ENCODE assay signal across 8 cellular contexts in the genomic region with DNA sequence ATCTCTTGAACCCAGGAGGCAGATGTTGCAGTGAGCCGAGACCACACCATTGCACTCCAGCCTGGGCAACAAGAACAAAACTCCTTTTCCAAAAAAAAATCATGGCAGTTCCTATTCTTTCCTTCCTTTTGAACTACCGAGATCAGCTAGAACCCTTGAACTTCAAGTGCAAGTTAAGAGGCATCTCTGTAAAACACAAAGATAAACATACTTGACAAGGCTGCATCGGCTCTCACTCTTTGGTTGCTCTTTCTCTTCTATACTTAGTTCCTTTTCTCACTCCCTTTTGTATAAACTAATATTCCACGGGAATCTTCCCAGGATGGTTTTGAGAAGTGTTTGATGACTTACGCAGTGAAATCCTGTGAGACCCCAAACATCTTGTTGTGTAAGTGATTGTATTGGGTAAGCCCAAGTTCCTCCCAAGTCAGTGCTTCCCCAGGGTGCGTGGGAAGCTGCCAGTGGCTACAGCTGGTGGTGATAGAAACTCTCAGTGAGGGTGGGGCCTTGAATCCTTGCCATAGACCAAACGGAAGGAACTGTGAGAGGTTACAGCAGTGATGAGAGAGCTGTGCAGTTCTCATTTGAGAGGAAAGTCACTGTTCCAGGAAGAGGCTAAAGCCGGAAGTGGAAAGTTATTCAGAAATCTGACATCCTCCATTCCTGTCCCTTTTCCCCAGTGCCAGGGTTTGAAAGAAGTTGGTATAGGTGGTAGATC. TPM values are rescaled to one million over a fixed set of nuclear protein-coding genes. Genes with fewer than 3 reads are reported as not detected.
DNase-seq lines count a peak whose midpoint lies in the region; ATAC-seq and TF ChIP-seq lines count a peak whose summit lies in the region.

No MANE protein-coding gene starts in this region.

- H4K5ac ChIP-seq in IMR-90 (ENCODE audit: low read depth, low read length), result peak overlapping the region; percentile 93; the same call in 1 of the 2 replicates

- no TSS peak for BruUV-seq in IMR-90 (replicated peaks; lab: Mats Ljungman, UMichigan)

- H3K27ac ChIP-seq in IMR-90 (ENCODE audit: insufficient read depth, low read length) (peak overlapping the region; percentile 94), suprapubic skin (peak overlapping the region; percentile 90)

- H3K27me3 ChIP-seq in IMR-90 (ENCODE audit: control insufficient read depth, insufficient read depth, low read length) (no peaks in the 10 kb centered on the region), suprapubic skin (no peaks in the 10 kb centered on the region)

- H4K20me1 ChIP-seq in IMR-90 (ENCODE audit: insufficient read depth, low read length), result no peaks in the 10 kb centered on the region

- TF ChIP-seq RAD21 in IMR-90 (IDR thresholded peaks at IDR 0.05; ENCODE audit: low read length), result no peak

- no peak for TF ChIP-seq EP300 in suprapubic skin (IDR thresholded peaks at IDR 0.05)

- H3K9me3 ChIP-seq in IMR-90 (ENCODE audit: control insufficient read depth, insufficient read depth, low read length) (no peaks in the 10 kb centered on the region), suprapubic skin (no peaks in the 10 kb centered on the region)

- intact Hi-C loops in IMR-90 (cut with micrococcal nuclease), result loop anchor here (1.0 kb wide), 1 partner anchor 26 kb away; no protein-coding TSS in a partner anchor

- H2AK9ac ChIP-seq in IMR-90 (replicated peaks; ENCODE audit: low read depth, low read length, poor library complexity), result peak overlapping the region; percentile 35

- peak overlapping the region; percentile 97 for H2BK15ac ChIP-seq in IMR-90 (ENCODE audit: low read depth, low read length)

- TF ChIP-seq CTCF in IMR-90 (conservative IDR thresholded peaks at IDR 0.05; ENCODE audit: low read depth, low read length), result no peak
- no peak for TF ChIP-seq CTCF in suprapubic skin (IDR thresholded peaks at IDR 0.05)
- TF ChIP-seq CTCF in progenitor cell of endocrine pancreas (IDR thresholded peaks at IDR 0.05; ENCODE audit: unreplicated experiment), result no peak

- peak overlapping the region; percentile 91; the same call in 1 of the 2 replicates for H3K18ac ChIP-seq in IMR-90 (ENCODE audit: low read depth, low read length)

- H4K91ac ChIP-seq in IMR-90 (ENCODE audit: insufficient read depth, low read depth, low read length), result peak overlapping the region; percentile 99

- POLR2A ChIA-PET in IMR-90 (lab: Charles Lee; ENCODE audit: unreplicated experiment), result interaction anchor here (0.5 kb wide), 1 partner anchor 11 kb away, joined by 3 read pairs; no protein-coding TSS in a partner anchor

- H2AFZ ChIP-seq in IMR-90 (replicated peaks; ENCODE audit: low read length, poor library complexity), result peak overlapping the region; percentile 33

- H2BK20ac ChIP-seq in IMR-90 (ENCODE audit: low read depth, low read length), result peak overlapping the region; percentile 99

- H3K27ac Mint-ChIP-seq in progenitor cell of endocrine pancreas, result no peak overlapping the region

- peak overlapping the region; percentile 99 for H2BK5ac ChIP-seq in IMR-90 (ENCODE audit: low read depth, low read length, poor library complexity, severe bottlenecking)

- peaks cover 20% of the 10 kb centered on the region for H3K36me3 Mint-ChIP-seq in progenitor cell of endocrine pancreas (ENCODE audit: insufficient read depth)

- DNase-seq in COLO829 (ENCODE audit: low spot score) (peak; percentile 33), IMR-90 (peak; percentile 100), astrocyte of the hippocampus (ENCODE audit: low read depth, low spot score) (peak; percentile 70), left kidney (ENCODE audit: low read depth, low spot score) (peak; percentile 55), suprapubic skin (ENCODE audit: low spot score in 2 of 2) (peak; percentile 95 to 97), SW 1271 (lab: John Stamatoyannopoulos, UW) (no peak), retina (no peak), progenitor cell of endocrine pancreas (ENCODE audit: low spot score, unreplicated experiment) (no peak)

- dilution Hi-C loops in IMR-90 (cut with HindIII; ENCODE audit: low sequenced_read_pairs, unreplicated experiment), result no loop called here

- in situ Hi-C loops in IMR-90 (cut with MboI; ENCODE audit: low sequenced_read_pairs), result no loop called here

- peak overlapping the region; percentile 94 for H3K56ac ChIP-seq in IMR-90 (ENCODE audit: extremely low read depth, insufficient read depth, low read length)

- H3K9ac ChIP-seq in IMR-90 (ENCODE audit: low read depth, low read length), result peak overlapping the region; percentile 79

- peak overlapping the region; percentile 96 for H3K14ac ChIP-seq in IMR-90 (replicated peaks; ENCODE audit: low read depth, low read length)

- H2BK120ac ChIP-seq in IMR-90 (ENCODE audit: low read depth, low read length), result peak overlapping the region; percentile 93

- H3K9me1 ChIP-seq in IMR-90 (ENCODE audit: insufficient read depth, low read length), result peaks cover 19% of the 10 kb centered on the region

- H3K4me1 ChIP-seq in IMR-90 (ENCODE audit: control insufficient read depth, insufficient read depth, low read length) (peaks cover 27% of the 10 kb centered on the region), suprapubic skin (peaks cover 45% of the 10 kb centered on the region)

- no peaks in the 10 kb centered on the region; the same call in 1 of the 2 replicates for H3K36me3 ChIP-seq in IMR-90 (ENCODE audit: control insufficient read depth, insufficient read depth, low read length)
- peaks cover 48% of the 10 kb centered on the region for H3K36me3 ChIP-seq in suprapubic skin

- no peak overlapping the region; the same call in 1 of the 2 replicates for H3K4me3 ChIP-seq in IMR-90 (ENCODE audit: insufficient read depth, low read depth, low read length)
- H3K4me3 ChIP-seq in suprapubic skin, result no peak overlapping the region

- H3K23ac ChIP-seq in IMR-90 (ENCODE audit: low read depth, low read length), result peak overlapping the region; percentile 96; the same call in 1 of the 2 replicates

- no peaks in the 10 kb centered on the region for H3K27me3 Mint-ChIP-seq in progenitor cell of endocrine pancreas

- H2AK5ac ChIP-seq in IMR-90 (ENCODE audit: low read depth, low read length), result peak overlapping the region; percentile 77; the same call in 1 of the 2 replicates

- CTCF ChIA-PET in IMR-90 (lab: Yijun Ruan, JAX), result interaction anchor here (1.0 to 5.4 kb wide), 2 partner anchors 16 to 26 kb away, joined by 3 to 44 read pairs; a partner anchor contains a TSS

- H4K8ac ChIP-seq in IMR-90 (ENCODE audit: low read depth in 2 of 2, low read length in 2 of 2), result peak overlapping the region; percentile 96 to 98

- ATAC-seq in IMR-90 (ENCODE audit: low read depth), result peak; percentile 62

- peak overlapping the region; percentile 45; the same call in 1 of the 2 replicates for H3K4me2 ChIP-seq in IMR-90 (ENCODE audit: low read depth, low read length)

- H3K9me3 Mint-ChIP-seq in progenitor cell of endocrine pancreas (ENCODE audit: low read depth), result no peaks in the 10 kb centered on the region

- peak; percentile 73; the same call in 1 of the 2 replicates for TF ChIP-seq POLR2A in IMR-90 (IDR thresholded peaks at IDR 0.05; ENCODE audit: low read depth, low read length)
- no peak for TF ChIP-seq POLR2A in suprapubic skin (IDR thresholded peaks at IDR 0.05)

- no peak overlapping the region for H3K4me3 Mint-ChIP-seq in progenitor cell of endocrine pancreas (ENCODE audit: low read depth)

- H3K4me1 Mint-ChIP-seq in progenitor cell of endocrine pancreas (ENCODE audit: low read depth), result peaks cover 2% of the 10 kb centered on the region

- H3K4ac ChIP-seq in IMR-90 (ENCODE audit: low read depth, low read length), result peak overlapping the region; percentile 94

- peaks cover 14 to 45% of the 10 kb centered on the region in 2 experiments for H3K79me1 ChIP-seq in IMR-90 (ENCODE audit: low read depth in 1 of 2, low read length in 2 of 2)

- 14% methylated on average over 2 of the region's 8 CpGs; no CpG with 5 or more reads in 1 of the 2 experiments for WGBS in IMR-90 (ENCODE audit: extremely low coverage in 2 of 2, insufficient read length in 1 of 2), 2 experiments
- WGBS in suprapubic skin, result 35% methylated on average over 8 of the region's 8 CpGs

TF ChIP-seq in IMR-90, 13 proteins besides CTCF, POLR2A, EP300 and RAD21 (continues in another document):
- TF ChIP-seq CEBPB (IDR thresholded peaks at IDR 0.05; ENCODE audit: low read depth, low read length), result peak; percentile 98
- TF ChIP-seq, protein P1, sequence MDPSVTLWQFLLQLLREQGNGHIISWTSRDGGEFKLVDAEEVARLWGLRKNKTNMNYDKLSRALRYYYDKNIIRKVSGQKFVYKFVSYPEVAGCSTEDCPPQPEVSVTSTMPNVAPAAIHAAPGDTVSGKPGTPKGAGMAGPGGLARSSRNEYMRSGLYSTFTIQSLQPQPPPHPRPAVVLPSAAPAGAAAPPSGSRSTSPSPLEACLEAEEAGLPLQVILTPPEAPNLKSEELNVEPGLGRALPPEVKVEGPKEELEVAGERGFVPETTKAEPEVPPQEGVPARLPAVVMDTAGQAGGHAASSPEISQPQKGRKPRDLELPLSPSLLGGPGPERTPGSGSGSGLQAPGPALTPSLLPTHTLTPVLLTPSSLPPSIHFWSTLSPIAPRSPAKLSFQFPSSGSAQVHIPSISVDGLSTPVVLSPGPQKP (IDR thresholded peaks at IDR 0.05; ENCODE audit: borderline replicate concordance, low read depth, low read length), result no peak

RNA-seq across cellular contexts. Expression of a gene that starts 24.1 kb away (rescaled TPM):
- 5.2 and 5.3 TPM in 2 replicates for total RNA-seq in IMR-90 (2012; rRNA removed)
- polyA plus RNA-seq in IMR-90 (2012; rRNA removed), result 27.5 and 31.3 TPM in 2 replicates
- polyA plus RNA-seq in IMR-90 (2012; cell fraction: cytosol; rRNA removed), result 21.0 and 67.9 TPM in 2 replicates
- 50.4 and 79.5 TPM in 2 replicates for polyA plus RNA-seq in IMR-90 (2012; cell fraction: nucleus; rRNA removed; ENCODE audit: low replicate concordance)
- total RNA-seq in suprapubic skin, result 1 to 10 TPM; 1.9 to 8.3 (median 5.7) TPM
- 5.3 and 5.9 TPM in 2 replicates for total RNA-seq in progenitor cell of endocrine pancreas

RNA-seq across cellular contexts. Expression of a gene that starts 28.8 kb away (rescaled TPM):
- 12.2 and 14.2 TPM in 2 replicates for total RNA-seq in IMR-90 (2012; rRNA removed)
- 17.3 and 19.9 TPM in 2 replicates for polyA plus RNA-seq in IMR-90 (2012; rRNA removed)
- polyA plus RNA-seq in IMR-90 (2012; cell fraction: cytosol; rRNA removed), result 7.9 and 20.1 TPM in 2 replicates
- polyA plus RNA-seq in IMR-90 (2012; cell fraction: nucleus; rRNA removed; ENCODE audit: low replicate concordance), result 12.7 and 14.4 TPM in 2 replicates
- total RNA-seq in suprapubic skin, result 10 to 100 TPM in 1 of 4 donors, 1 to 10 TPM in 3; 4.5 to 19.7 (median 7.3) TPM
- total RNA-seq in progenitor cell of endocrine pancreas, result 24.4 and 27.4 TPM in 2 replicates

RNA-seq across cellular contexts. Expression of a gene that starts 43.0 kb away (rescaled TPM):
- total RNA-seq in IMR-90 (2012; rRNA removed) (37.2 and 42.8 TPM in 2 replicates), suprapubic skin (10 to 100 TPM; 17.8 to 35.8 (median 27.4) TPM), progenitor cell of endocrine pancreas (81.9 and 96.5 TPM in 2 replicates)
- 54.3 and 62.5 TPM in 2 replicates for polyA plus RNA-seq in IMR-90 (2012; rRNA removed)
- 41.8 and 53.8 TPM in 2 replicates for polyA plus RNA-seq in IMR-90 (2012; cell fraction: cytosol; rRNA removed)
- polyA plus RNA-seq in IMR-90 (2012; cell fraction: nucleus; rRNA removed; ENCODE audit: low replicate concordance), result 72.6 and 78.3 TPM in 2 replicates

Comparison
In these comparisons a context has a peak if more than half of its experiments do, and no peak if none do; other contexts are left out.
1. DNase-seq: peak in COLO829 (single experiment), IMR-90 (single experiment), astrocyte of the hippocampus (single experiment), left kidney (single experiment) and suprapubic skin (2 of 2); none in SW 1271 (0 of 2), retina (single experiment) and progenitor cell of endocrine pancreas (single experiment).